12 cellular contexts compared by ENCODE assay signal in the genomic region with DNA sequence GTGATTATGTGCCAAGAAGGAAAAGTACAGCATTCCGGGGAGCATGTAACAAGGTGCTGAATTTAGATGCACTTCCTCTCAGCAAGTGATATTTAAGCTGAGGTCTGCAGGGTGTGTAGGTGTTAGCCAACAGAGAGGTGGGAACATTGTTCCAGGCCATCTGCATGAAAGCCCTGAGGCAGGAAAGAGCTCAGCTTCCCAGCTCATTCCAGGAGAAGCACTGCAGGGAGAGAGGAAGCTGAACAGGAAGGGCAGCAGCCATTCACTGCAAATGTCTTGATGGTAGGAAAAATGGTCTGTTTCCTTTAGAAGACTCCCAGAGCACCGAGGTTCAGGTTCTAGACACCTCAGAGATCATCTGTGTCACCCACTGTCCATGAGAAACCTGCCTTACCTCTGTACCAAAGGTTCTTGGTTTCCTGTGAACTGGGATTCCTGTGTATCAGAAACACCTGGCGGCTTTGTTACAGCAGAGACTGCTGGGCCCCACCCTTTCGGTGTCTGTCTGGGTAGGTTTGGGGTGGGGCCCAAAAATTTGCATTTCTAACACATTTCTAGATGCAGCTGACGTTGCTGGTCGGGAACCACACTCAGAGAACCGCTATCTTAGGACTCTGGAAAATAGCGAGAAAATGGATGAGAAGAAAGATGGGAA.
DNase-seq lines count a peak whose midpoint lies in the region; ATAC-seq and TF ChIP-seq lines count a peak whose summit lies in the region.
"Had no signal": no experiment of that assay in that cellular context is flagged by ENCODE, and none has a peak within 500 bp of the region (broad histone marks: within the 10 kb centered on the region; RNA-seq: fewer than 3 reads in every experiment).

No MANE protein-coding gene starts in this region.

- H3K4me3 ChIP-seq in heart left ventricle: no peak overlapping the region
- no peak overlapping the region for H3K4me3 ChIP-seq in epithelial cell of esophagus (ENCODE audit: low read length)
- H3K4me3 ChIP-seq in sigmoid colon: no peak overlapping the region
- H3K4me3 ChIP-seq: adrenal gland had no signal

- no peak for TF ChIP-seq CTCF in heart left ventricle (IDR thresholded peaks at IDR 0.05)
- TF ChIP-seq CTCF in epithelial cell of esophagus (IDR thresholded peaks at IDR 0.05; ENCODE audit: insufficient read depth, low read depth, low read length, missing control alignments): no peak
- TF ChIP-seq CTCF in sigmoid colon (IDR thresholded peaks at IDR 0.05): no peak

- 74 to 87% (median 80%) methylated on average over 8 of the region's 8 CpGs for WGBS in heart left ventricle, 4 donors
- 52 to 74% methylated on average over 8 of the region's 8 CpGs for WGBS in sigmoid colon, 2 donors

- H3K4me1 ChIP-seq in heart left ventricle (peaks cover 0 to 39% (median 24%) of the 10 kb centered on the region in 12 donors), sigmoid colon (no peaks in the 10 kb centered on the region)

- no peak for DNase-seq in heart left ventricle
- no peak for DNase-seq in cardiac septum (ENCODE audit: low spot score)
- DNase-seq in RPMI8226: peak; percentile 62
- peak; percentile 68 for DNase-seq in epithelial cell of esophagus (ENCODE audit: low read depth)
- DNase-seq in stimulated activated effector memory CD8-positive, alpha-beta T cell treated with anti-CD3 and anti-CD28 coated beads, Interleukin-12 subunit alpha, Interleukin-12 subunit beta, amount 100 ng/mL, for 72 hours (ENCODE audit: low spot score in 2 of 2): no peak
- DNase-seq in sigmoid colon: no peak
- DNase-seq: adrenal gland; NCI-H524; stimulated activated CD4-positive, alpha-beta T cell treated with anti-CD3 and anti-CD28 coated beads, Interleukin-2, amount 100 ng/mL, for 24 hours had no signal

- intact Hi-C loops in heart left ventricle (cut with DNase I) (no loop called here), cardiac septum (cut with DNase I) (no loop called here), sigmoid colon (cut with DNase I) (no loop called here)

- TF ChIP-seq POLR2A in heart left ventricle (IDR thresholded peaks at IDR 0.05) (no peak), sigmoid colon (IDR thresholded peaks at IDR 0.05) (no peak)

- peaks cover 15% of the 10 kb centered on the region for H3K4me1 Mint-ChIP-seq in stimulated activated effector memory CD8-positive, alpha-beta T cell treated with anti-CD3 and anti-CD28 coated beads, Interleukin-12 subunit alpha, Interleukin-12 subunit beta, amount 100 ng/mL, for 72 hours

- H3K36me3 ChIP-seq in heart left ventricle (peaks cover 0 to 23% (median 13%) of the 10 kb centered on the region in 9 donors), sigmoid colon (peaks cover 0 to 19% (median 6%) of the 10 kb centered on the region in 4 donors)

- peaks cover 0 to 6% (median 0%) of the 10 kb centered on the region in 9 donors for H3K27me3 ChIP-seq in heart left ventricle
- no peaks in the 10 kb centered on the region for H3K27me3 ChIP-seq in sigmoid colon
- H3K27me3 ChIP-seq: adrenal gland had no signal

- H3K27ac ChIP-seq in heart left ventricle (peak overlapping the region in 3 of 12 donors; percentile 1 to 25 (median 18)), sigmoid colon (no peak overlapping the region)

- TF ChIP-seq EP300 in sigmoid colon (IDR thresholded peaks at IDR 0.05): no peak

- H3K4me3 Mint-ChIP-seq in stimulated activated effector memory CD8-positive, alpha-beta T cell treated with anti-CD3 and anti-CD28 coated beads, Interleukin-12 subunit alpha, Interleukin-12 subunit beta, amount 100 ng/mL, for 72 hours: no peak overlapping the region

- H3K36me3 Mint-ChIP-seq in stimulated activated effector memory CD8-positive, alpha-beta T cell treated with anti-CD3 and anti-CD28 coated beads, Interleukin-12 subunit alpha, Interleukin-12 subunit beta, amount 100 ng/mL, for 72 hours: peaks cover 15% of the 10 kb centered on the region

- ATAC-seq in heart left ventricle: peak in 3 of 4 donors; percentile 35 to 74 (median 35)
- no peak for ATAC-seq in stimulated activated effector memory CD8-positive, alpha-beta T cell treated with anti-CD3 and anti-CD28 coated beads, Interleukin-12 subunit alpha, Interleukin-12 subunit beta, amount 100 ng/mL, for 72 hours
- no peak for ATAC-seq in HG03521 (IDR thresholded peaks at IDR 0.05; ENCODE audit: unreplicated experiment)
- ATAC-seq in GM21786 (IDR thresholded peaks at IDR 0.05; ENCODE audit: unreplicated experiment): no peak
- ATAC-seq: HCT116 had no signal

- no peaks in the 10 kb centered on the region for H3K9me3 Mint-ChIP-seq in stimulated activated effector memory CD8-positive, alpha-beta T cell treated with anti-CD3 and anti-CD28 coated beads, Interleukin-12 subunit alpha, Interleukin-12 subunit beta, amount 100 ng/mL, for 72 hours

- H3K9me3 ChIP-seq in heart left ventricle: no peaks in the 10 kb centered on the region
- no peaks in the 10 kb centered on the region for H3K9me3 ChIP-seq in sigmoid colon
- H3K9me3 ChIP-seq: adrenal gland had no signal

- peak overlapping the region; percentile 63 for H3K27ac Mint-ChIP-seq in stimulated activated effector memory CD8-positive, alpha-beta T cell treated with anti-CD3 and anti-CD28 coated beads, Interleukin-12 subunit alpha, Interleukin-12 subunit beta, amount 100 ng/mL, for 72 hours

Comparison
In these comparisons a context has a peak if more than half of its experiments do, and no peak if none do; other contexts are left out.
1. ATAC-seq: peak in heart left ventricle (3 of 4); none in stimulated activated effector memory CD8-positive, alpha-beta T cell treated with anti-CD3 and anti-CD28 coated beads, Interleukin-12 subunit alpha, Interleukin-12 subunit beta, amount 100 ng/mL, for 72 hours (single experiment), HG03521 (single experiment) and GM21786 (single experiment).
2. DNase-seq: peak in RPMI8226 (single experiment) and epithelial cell of esophagus (single experiment); none in heart left ventricle (0 of 5), cardiac septum (single experiment), stimulated activated effector memory CD8-positive, alpha-beta T cell treated with anti-CD3 and anti-CD28 coated beads, Interleukin-12 subunit alpha, Interleukin-12 subunit beta, amount 100 ng/mL, for 72 hours (0 of 2) and sigmoid colon (single experiment).